9 cellular contexts compared by ENCODE assay signal in genomic region chr16:54685682-54686081, GRCh38.
"Had no signal": no experiment of that assay in that cellular context is flagged by ENCODE, and none has a peak within 500 bp of the region (broad histone marks: within the 10 kb centered on the region; RNA-seq: fewer than 3 reads in every experiment).

No MANE protein-coding gene starts in this region.

- H3K4me1 Mint-ChIP-seq: IgD-negative memory B cell had no signal

- H3K4me3 ChIP-seq: GM23248, HAP-1 had no signal

- ATAC-seq: HCT116 had no signal

- H3K27ac ChIP-seq: GM23248, KMS-11 had no signal

- FAIRE-seq: HTR-8/SVneo had no signal

- H3K36me3 ChIP-seq: HAP-1 had no signal

- H3K36me3 Mint-ChIP-seq: IgD-negative memory B cell had no signal

- H3K9me3 ChIP-seq: HAP-1 had no signal

- H3K4me3 Mint-ChIP-seq: IgD-negative memory B cell had no signal

- DNase-seq: GM23248, GOT3, H7, KBM-7 had no signal

- H3K27ac Mint-ChIP-seq: IgD-negative memory B cell had no signal
